ENCODE assay signal across 8 cellular contexts in the genomic region with DNA sequence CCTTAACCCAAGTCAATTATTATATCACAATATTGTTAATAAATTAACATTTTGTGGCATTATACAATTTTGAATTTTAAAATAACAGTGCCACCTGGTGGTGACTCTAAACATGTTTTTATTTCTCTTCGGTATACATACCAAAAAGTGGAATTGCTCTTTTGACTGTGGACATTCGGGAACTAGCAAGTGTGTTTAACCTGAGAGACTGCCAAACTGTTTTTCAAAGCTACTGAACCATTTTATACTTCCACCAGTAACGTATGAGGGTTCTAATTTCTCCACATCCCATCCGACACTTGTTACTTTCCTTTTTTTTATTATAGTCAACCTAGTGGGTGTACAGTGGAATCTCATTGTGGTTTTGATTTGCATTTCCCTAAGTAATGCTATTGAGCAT. TPM values are rescaled to one million over a fixed set of nuclear protein-coding genes. Genes with fewer than 3 reads are reported as not detected.
A peak's percentile ranks its signal among the peaks of the same experiment; 100 is the strongest.
DNase-seq lines count a peak whose midpoint lies in the region; ATAC-seq and TF ChIP-seq lines count a peak whose summit lies in the region.

No MANE protein-coding gene starts in this region.

- intact Hi-C loops in body of pancreas (cut with DNase I) = loop anchor here (5.0 kb wide), 1 partner anchor 249 kb away; no protein-coding TSS in a partner anchor

- no peaks in the 10 kb centered on the region for H3K9me3 ChIP-seq in body of pancreas

- TF ChIP-seq POLR2A in body of pancreas (IDR thresholded peaks at IDR 0.05) = no peak

- peak; percentile 62 for ATAC-seq in body of pancreas
- ATAC-seq in HG02852 (IDR thresholded peaks at IDR 0.05; ENCODE audit: unreplicated experiment) = no peak
- no peak for ATAC-seq in HG02623 (IDR thresholded peaks at IDR 0.05; ENCODE audit: unreplicated experiment)

- no peaks in the 10 kb centered on the region for H3K36me3 ChIP-seq in body of pancreas (replicated peaks in 1 of 2; ENCODE audit: insufficient read depth in 1 of 2, low read depth in 2 of 2)

- WGBS in body of pancreas, 2 donors = 12 to 16% methylated on average over 4 of the region's 4 CpGs

- no peaks in the 10 kb centered on the region for H3K27me3 ChIP-seq in body of pancreas

- DNase-seq in activated T-cell treated with anti-CD3 and anti-CD28 coated beads for 4 hours (peak; percentile 5), NCI-H2196 (lab: John Stamatoyannopoulos, UW; ENCODE audit: unreplicated experiment) (peak; percentile 66), body of pancreas (no peak), left kidney (ENCODE audit: low read depth, low spot score) (peak; percentile 57), T1000 (lab: John Stamatoyannopoulos, UW) (no peak)
- no peak for DNase-seq in activated T-cell treated with anti-CD3 and anti-CD28 coated beads, Interleukin-2, amount 50 U/mL, for 48 hours

- H3K4me1 ChIP-seq in body of pancreas = peaks cover 4% of the 10 kb centered on the region

- H3K27ac ChIP-seq in body of pancreas = no peak overlapping the region

- no peak overlapping the region for H3K4me3 ChIP-seq in body of pancreas

- TF ChIP-seq CTCF in body of pancreas (IDR thresholded peaks at IDR 0.05) = peak; percentile 19 to 67 (median 58)

RNA-seq across cellular contexts. Expression of gene HSDL2, which starts 18.3 kb away (rescaled TPM):
- total RNA-seq in body of pancreas = 10 to 100 TPM; 20.5 to 22.7 TPM

RNA-seq across cellular contexts. Expression of gene PTBP3, which starts 28.2 kb away (rescaled TPM):
- 100 to 1,000 TPM in 1 of 2 donors, 10 to 100 TPM in 1; 30.4 to 122 TPM for total RNA-seq in body of pancreas

Comparison
In these comparisons a context has a peak if more than half of its experiments do, and no peak if none do; other contexts are left out.
1. DNase-seq: peak in activated T-cell treated with anti-CD3 and anti-CD28 coated beads for 4 hours (single experiment), NCI-H2196 (single experiment) and left kidney (single experiment); none in activated T-cell treated with anti-CD3 and anti-CD28 coated beads, Interleukin-2, amount 50 U/mL, for 48 hours (0 of 2), body of pancreas (0 of 4) and T1000 (single experiment).